Comparison of ENCODE assay signal across 34 cellular contexts in the genomic region with DNA sequence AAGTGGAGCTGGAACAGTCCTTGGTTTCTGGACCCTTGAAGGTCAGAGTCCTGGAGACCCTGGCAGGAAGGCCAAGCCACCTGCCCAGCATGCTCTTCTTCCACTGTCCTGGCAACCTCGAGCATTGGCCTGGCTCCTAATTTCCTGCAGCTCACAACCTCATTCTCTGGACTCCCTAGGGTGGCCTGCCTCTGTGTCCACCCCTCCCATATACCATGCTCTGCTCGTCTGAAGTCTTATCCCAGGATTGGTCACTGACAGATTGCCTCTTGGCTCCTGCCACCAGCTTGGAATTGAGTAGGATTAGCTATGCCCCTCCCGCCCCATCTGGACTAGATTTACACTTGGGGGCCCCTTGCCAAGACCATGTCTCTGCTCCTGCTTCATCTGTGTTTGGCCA. TPM values are rescaled to one million over a fixed set of nuclear protein-coding genes. Genes with fewer than 3 reads are reported as not detected.
DNase-seq lines count a peak whose midpoint lies in the region; FAIRE-seq and TF ChIP-seq lines count a peak whose summit lies in the region.
"Had no signal": no experiment of that assay in that cellular context is flagged by ENCODE, and none has a peak within 500 bp of the region (broad histone marks: within the 10 kb centered on the region; RNA-seq: fewer than 3 reads in every experiment).

No MANE protein-coding gene starts in this region.

- H3K27me3 Mint-ChIP-seq in endodermal cell (ENCODE audit: insufficient read depth) = peaks cover 4% of the 10 kb centered on the region

- H3K36me3 Mint-ChIP-seq in endodermal cell (ENCODE audit: low read depth) = no peaks in the 10 kb centered on the region
- H3K36me3 Mint-ChIP-seq: activated naive CD8-positive, alpha-beta T cell treated with anti-CD3 and anti-CD28 coated beads, Interleukin-2, amount 10 ng/mL, durations not matched to agents 7 days and 5 days; natural killer cell; stimulated activated naive B cell treated with anti-CD40 and anti-IgM and Interleukin-4, amounts not matched to agents 10 μg/mL and 1 μg/mL and 100 μg/mL, for 72 hours; type B pancreatic cell; WTC11 had no signal

- H3K9me3 Mint-ChIP-seq in endodermal cell = no peaks in the 10 kb centered on the region
- H3K9me3 Mint-ChIP-seq: activated CD4-positive, alpha-beta T cell treated with anti-CD3 and anti-CD28 coated beads, Interleukin-2, amount 10 ng/mL, durations not matched to agents 7 days and 5 days; activated naive CD8-positive, alpha-beta T cell treated with anti-CD3 and anti-CD28 coated beads, Interleukin-2, amount 10 ng/mL, durations not matched to agents 7 days and 5 days; activated T-cell treated with anti-CD3 and anti-CD28 coated beads, Interleukin-2, amount 50 U/mL, for 24 hours; central memory CD8-positive, alpha-beta T cell; natural killer cell; stimulated activated naive B cell treated with anti-CD40 and anti-IgM and Interleukin-4, amounts not matched to agents 10 μg/mL and 1 μg/mL and 100 μg/mL, for 72 hours; type B pancreatic cell had no signal

- H3K36me3 ChIP-seq in MG63 (no peaks in the 10 kb centered on the region), WERI-Rb-1 (no peaks in the 10 kb centered on the region), endodermal cell (ENCODE audit: control insufficient read depth, insufficient read depth, low read length) (no peaks in the 10 kb centered on the region)
- H3K36me3 ChIP-seq: ascending aorta, esophagus muscularis mucosa, gastroesophageal sphincter, Peyer's patch had no signal

- H3K9ac ChIP-seq in endodermal cell (ENCODE audit: extremely low read depth, low read length, poor library complexity, severe bottlenecking) = no peak overlapping the region
- H3K9ac ChIP-seq: GM23248 had no signal

- peak; percentile 38 for DNase-seq in D721Med (ENCODE audit: insufficient read length, low spot score)
- peak; percentile 57 for DNase-seq in MG63
- peak; percentile 100 for DNase-seq in WERI-Rb-1
- DNase-seq in fibroblast of the conjunctiva (ENCODE audit: low read depth) = peak; percentile 52
- DNase-seq in GM19238 (ENCODE audit: insufficient read length, low spot score) = no peak
- no peak for DNase-seq in KG1 (lab: John Stamatoyannopoulos, UW)
- DNase-seq in endodermal cell = no peak
- DNase-seq: activated CD4-positive, alpha-beta T cell treated with anti-CD3 and anti-CD28 coated beads, Interleukin-2, amount 10 ng/mL, durations not matched to agents 7 days and 5 days; activated gamma-delta T cell treated with Interleukin-2 at 50 U/mL for 16 hours; activated naive CD8-positive, alpha-beta T cell treated with anti-CD3 and anti-CD28 coated beads, Interleukin-2, amount 10 ng/mL, durations not matched to agents 7 days and 5 days; activated T-cell treated with anti-CD3 and anti-CD28 coated beads, Interleukin-2, amount 50 U/mL, for 24 hours; DMS79 treated with DMSO at 0.1 percent for 48 hours; GF-D8; GM23248; Kasumi-1; kidney glomerular epithelial cell; natural killer cell; NCI-H146; NCI-H526 treated with DMSO at 0.1 percent for 48 hours; occipital lobe; Peyer's patch; SIG-M5; stimulated activated naive B cell treated with anti-CD40 and anti-IgM and Interleukin-4, amounts not matched to agents 10 μg/mL and 1 μg/mL and 100 μg/mL, for 72 hours; SW 1271; T1000 had no signal

- peaks cover 2% of the 10 kb centered on the region for H3K4me1 Mint-ChIP-seq in endodermal cell
- H3K4me1 Mint-ChIP-seq: activated CD4-positive, alpha-beta T cell treated with anti-CD3 and anti-CD28 coated beads, Interleukin-2, amount 10 ng/mL, durations not matched to agents 7 days and 5 days; activated naive CD8-positive, alpha-beta T cell treated with anti-CD3 and anti-CD28 coated beads, Interleukin-2, amount 10 ng/mL, durations not matched to agents 7 days and 5 days; central memory CD8-positive, alpha-beta T cell; natural killer cell; stimulated activated naive B cell treated with anti-CD40 and anti-IgM and Interleukin-4, amounts not matched to agents 10 μg/mL and 1 μg/mL and 100 μg/mL, for 72 hours; WTC11 had no signal

- H3K27me3 ChIP-seq in MG63 (no peaks in the 10 kb centered on the region), WERI-Rb-1 (ENCODE audit: insufficient read depth, low read depth, severe bottlenecking) (no peaks in the 10 kb centered on the region), endodermal cell (ENCODE audit: control insufficient read depth, insufficient read depth, low read length, poor library complexity, severe bottlenecking) (no peaks in the 10 kb centered on the region)
- H3K27me3 ChIP-seq: ascending aorta, Peyer's patch had no signal

- no peak overlapping the region for H3K4me3 Mint-ChIP-seq in endodermal cell
- H3K4me3 Mint-ChIP-seq: activated CD4-positive, alpha-beta T cell treated with anti-CD3 and anti-CD28 coated beads, Interleukin-2, amount 10 ng/mL, durations not matched to agents 7 days and 5 days; activated naive CD8-positive, alpha-beta T cell treated with anti-CD3 and anti-CD28 coated beads, Interleukin-2, amount 10 ng/mL, durations not matched to agents 7 days and 5 days; activated T-cell treated with anti-CD3 and anti-CD28 coated beads, Interleukin-2, amount 50 U/mL, for 24 hours; central memory CD8-positive, alpha-beta T cell; natural killer cell; stimulated activated naive B cell treated with anti-CD40 and anti-IgM and Interleukin-4, amounts not matched to agents 10 μg/mL and 1 μg/mL and 100 μg/mL, for 72 hours; type B pancreatic cell; WTC11 had no signal

- no peak overlapping the region for H3K27ac Mint-ChIP-seq in endodermal cell
- H3K27ac Mint-ChIP-seq: activated CD4-positive, alpha-beta T cell treated with anti-CD3 and anti-CD28 coated beads, Interleukin-2, amount 10 ng/mL, durations not matched to agents 7 days and 5 days; activated naive CD8-positive, alpha-beta T cell treated with anti-CD3 and anti-CD28 coated beads, Interleukin-2, amount 10 ng/mL, durations not matched to agents 7 days and 5 days; activated T-cell treated with anti-CD3 and anti-CD28 coated beads, Interleukin-2, amount 50 U/mL, for 24 hours; natural killer cell; stimulated activated naive B cell treated with anti-CD40 and anti-IgM and Interleukin-4, amounts not matched to agents 10 μg/mL and 1 μg/mL and 100 μg/mL, for 72 hours; type B pancreatic cell; WTC11 had no signal

- H3K4me3 ChIP-seq in MG63 = no peak overlapping the region
- H3K4me3 ChIP-seq in WERI-Rb-1 (ENCODE audit: low read depth, low read length) = peak overlapping the region; percentile 34
- H3K4me3 ChIP-seq in endodermal cell (ENCODE audit: low read length) = no peak overlapping the region
- H3K4me3 ChIP-seq: ascending aorta, esophagus muscularis mucosa, gastroesophageal sphincter, GM23248, mucosa of descending colon, Peyer's patch, skin epidermis had no signal

- H3K9me3 ChIP-seq in MG63 (no peaks in the 10 kb centered on the region), WERI-Rb-1 (ENCODE audit: severe bottlenecking) (no peaks in the 10 kb centered on the region), endodermal cell (ENCODE audit: control insufficient read depth, low read length) (no peaks in the 10 kb centered on the region)
- H3K9me3 ChIP-seq: ascending aorta, esophagus muscularis mucosa, gastroesophageal sphincter, mucosa of descending colon, Peyer's patch had no signal

- FAIRE-seq in D721Med (lab: Jason Lieb, UNC) = peak; percentile 88
- FAIRE-seq: endometrium had no signal

- H3K4me1 ChIP-seq in endodermal cell (ENCODE audit: control insufficient read depth, insufficient read depth, low read length) = no peaks in the 10 kb centered on the region
- H3K4me1 ChIP-seq: ascending aorta, esophagus muscularis mucosa, gastroesophageal sphincter, Peyer's patch had no signal

- 83% methylated on average over 2 to 3 of the region's 3 CpGs for WGBS in endodermal cell (ENCODE audit: insufficient coverage in 1 of 2, insufficient read length in 1 of 2), 2 experiments

- TF ChIP-seq CTCF in D721Med (IDR thresholded peaks at IDR 0.05; ENCODE audit: insufficient read depth, missing control alignments) (no peak), WERI-Rb-1 (IDR thresholded peaks at IDR 0.05; ENCODE audit: low read depth, low read length) (no peak), endodermal cell (conservative IDR thresholded peaks at IDR 0.05) (no peak)

- H3K27ac ChIP-seq in WERI-Rb-1 (peak overlapping the region; percentile 91), endodermal cell (ENCODE audit: low read depth, low read length) (no peak overlapping the region)
- H3K27ac ChIP-seq: ascending aorta, esophagus muscularis mucosa, gastroesophageal sphincter, GM23248, Peyer's patch, skin epidermis had no signal

RNA-seq across cellular contexts. Expression of gene WASF3, which starts 17.2 kb away (rescaled TPM):
- total RNA-seq in MG63 (2014; rRNA removed; shearing (Covaris generic); ENCODE audit: low replicate concordance) = 6.0 and 11.4 TPM in 2 replicates
- total RNA-seq in endodermal cell = 10 to 100 TPM; 20.5 to 32.6 TPM
- polyA plus RNA-seq in endodermal cell (2013, experiment 1 of 2) = 48.2 TPM
- polyA plus RNA-seq in endodermal cell (2013, experiment 2 of 2) = 43.5 TPM
- total RNA-seq: activated naive CD8-positive, alpha-beta T cell treated with anti-CD3 and anti-CD28 coated beads, Interleukin-2, amount 10 ng/mL, durations not matched to agents 7 days and 5 days had no signal

Comparison
In these comparisons a context has a peak if more than half of its experiments do, and no peak if none do; other contexts are left out.
1. DNase-seq: peak in D721Med (single experiment), MG63 (single experiment), WERI-Rb-1 (single experiment) and fibroblast of the conjunctiva (single experiment); none in GM19238 (single experiment), KG1 (single experiment) and endodermal cell (single experiment).